12 cellular contexts compared by ENCODE assay signal in the genomic region with DNA sequence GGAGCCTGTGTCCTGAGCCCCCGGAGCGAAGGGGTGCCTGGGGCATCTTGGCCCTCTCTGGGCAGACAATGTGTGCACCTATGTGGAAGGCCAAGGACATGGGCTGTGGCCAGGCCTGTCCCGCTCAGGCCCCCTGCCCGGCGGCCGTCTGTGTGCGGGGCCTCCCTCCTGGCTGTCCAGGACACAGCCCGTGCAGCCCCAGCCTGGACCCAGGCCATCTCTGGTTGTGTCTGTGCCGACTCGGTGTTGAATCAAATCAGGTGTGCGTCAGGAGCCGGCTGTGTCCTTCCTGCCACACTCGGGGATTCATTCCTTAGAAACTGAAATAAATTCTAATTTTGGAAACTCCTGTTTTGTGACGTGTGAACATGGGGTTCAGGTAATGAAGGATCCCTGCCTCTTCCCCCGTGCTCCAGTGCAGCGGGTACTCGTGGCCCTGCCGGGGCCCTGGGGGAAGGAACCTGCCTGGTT. TPM values are rescaled to one million over a fixed set of nuclear protein-coding genes. Genes with fewer than 3 reads are reported as not detected.
DNase-seq lines count a peak whose midpoint lies in the region; ATAC-seq and TF ChIP-seq lines count a peak whose summit lies in the region.
"Had no signal": no experiment of that assay in that cellular context is flagged by ENCODE, and none has a peak within 500 bp of the region (broad histone marks: within the 10 kb centered on the region; RNA-seq: fewer than 3 reads in every experiment).

No MANE protein-coding gene starts in this region.

- CTCF ChIA-PET in Calu3 (lab: Charles Lee) = no interaction called here

- DNase-seq in Calu3 = no peak
- DNase-seq in Karpas-422 = no peak
- DNase-seq in cerebellum (ENCODE audit: low spot score) = peak; percentile 85
- DNase-seq in NK-92 (lab: John Stamatoyannopoulos, UW; ENCODE audit: unreplicated experiment) = no peak
- DNase-seq in Ammon's horn (ENCODE audit: low spot score) = no peak
- DNase-seq in T-helper 9 cell = no peak
- DNase-seq: activated CD4-positive, alpha-beta T cell treated with anti-CD3 and anti-CD28 coated beads for 4 hours; HCEC 1CT; NCI-H187 treated with DMSO at 0.1 percent for 48 hours; Peyer's patch had no signal

- no peaks in the 10 kb centered on the region for H3K9me3 Mint-ChIP-seq in Calu3 (ENCODE audit: low read depth, unreplicated experiment)

- H3K9me2 ChIP-seq in Karpas-422 (replicated peaks; ENCODE audit: insufficient read depth, low read length) (no peaks in the 10 kb centered on the region), neural cell (ENCODE audit: insufficient read depth, low read length) (no peaks in the 10 kb centered on the region)

- H3K4me3 ChIP-seq in Karpas-422 (ENCODE audit: low read length) (peak overlapping the region; percentile 68; the same call in 1 of the 2 replicates), neural cell (ENCODE audit: low read length) (peak overlapping the region; percentile 82)

- intact Hi-C loops in Calu3 (cut with micrococcal nuclease; ENCODE audit: unreplicated experiment) = no loop called here

- H2AFZ ChIP-seq in Karpas-422 (ENCODE audit: low read length) (no peak overlapping the region), neural cell (ENCODE audit: low read depth, low read length) (no peak overlapping the region)

- H3K9me3 ChIP-seq in Karpas-422 (ENCODE audit: low read length) = no peaks in the 10 kb centered on the region
- no peaks in the 10 kb centered on the region for H3K9me3 ChIP-seq in neural cell (ENCODE audit: low read length)
- H3K9me3 ChIP-seq: Peyer's patch had no signal

- H3K27ac ChIP-seq in Karpas-422 (ENCODE audit: low read length) (peak overlapping the region; percentile 61), neural cell (ENCODE audit: low read length) (no peak overlapping the region)

- TF ChIP-seq CTCF in Calu3 (IDR thresholded peaks at IDR 0.05; ENCODE audit: unreplicated experiment) (no peak), neural cell (IDR thresholded peaks at IDR 0.05; ENCODE audit: poor library complexity, severe bottlenecking) (no peak)

- no peaks in the 10 kb centered on the region for H3K27me3 Mint-ChIP-seq in Calu3 (ENCODE audit: unreplicated experiment)

- peak overlapping the region; percentile 76 for H3K4me3 Mint-ChIP-seq in Calu3 (ENCODE audit: low read depth, unreplicated experiment)

- H3K79me2 ChIP-seq in Karpas-422 (ENCODE audit: low read length) = peaks cover 32% of the 10 kb centered on the region
- H3K79me2 ChIP-seq in neural cell (replicated peaks; ENCODE audit: insufficient read depth, low read length) = peaks cover 20% of the 10 kb centered on the region

- H3K27me3 ChIP-seq in Karpas-422 (ENCODE audit: low read length) (no peaks in the 10 kb centered on the region), neural cell (ENCODE audit: insufficient read depth, low read depth, low read length) (no peaks in the 10 kb centered on the region)
- H3K27me3 ChIP-seq: Peyer's patch had no signal

- peak overlapping the region; percentile 47 for H3K27ac Mint-ChIP-seq in Calu3 (ENCODE audit: unreplicated experiment)

- H3K36me3 Mint-ChIP-seq in Calu3 (ENCODE audit: insufficient read depth, unreplicated experiment) = peaks cover 81% of the 10 kb centered on the region

- H3K4me1 Mint-ChIP-seq in Calu3 (ENCODE audit: low read depth, unreplicated experiment) = peaks cover 9% of the 10 kb centered on the region

- no TSS peak for BruUV-seq in Calu3 (replicated peaks; lab: Mats Ljungman, UMichigan)

- H3K9ac ChIP-seq in Karpas-422 (ENCODE audit: low read length) (peak overlapping the region; percentile 74), neural cell (ENCODE audit: low read length) (peak overlapping the region; percentile 81)

- H3K4me1 ChIP-seq in Karpas-422 (ENCODE audit: low read length) = peaks cover 59% of the 10 kb centered on the region

- no peaks in the 10 kb centered on the region for H3F3A ChIP-seq in neural cell (ENCODE audit: insufficient read depth, low read length, poor library complexity, severe bottlenecking)

- ATAC-seq in HG03469 (IDR thresholded peaks at IDR 0.05; ENCODE audit: unreplicated experiment) = no peak

- TF ChIP-seq RAD21 in neural cell (conservative IDR thresholded peaks at IDR 0.05) = no peak

- H4K20me1 ChIP-seq in Karpas-422 (ENCODE audit: insufficient read depth, low read depth, low read length) = peaks cover 3% of the 10 kb centered on the region; the same call in 1 of the 2 replicates
- H4K20me1 ChIP-seq in neural cell (ENCODE audit: insufficient read depth) = peaks cover 3% of the 10 kb centered on the region

- peak overlapping the region; percentile 78 for H3K4me2 ChIP-seq in Karpas-422 (ENCODE audit: low read depth, low read length, poor library complexity, severe bottlenecking)
- H3K4me2 ChIP-seq in neural cell (ENCODE audit: low read length) = no peak overlapping the region

- H3K36me3 ChIP-seq in Karpas-422 (ENCODE audit: insufficient read depth, low read length) = peaks cover 5% of the 10 kb centered on the region; the same call in 1 of the 2 replicates
- peaks cover 11% of the 10 kb centered on the region for H3K36me3 ChIP-seq in neural cell (ENCODE audit: insufficient read depth, low read length)

- TF ChIP-seq EP300 in neural cell (conservative IDR thresholded peaks at IDR 0.05; ENCODE audit: poor library complexity, severe bottlenecking) = no peak

TF ChIP-seq in neural cell, 6 proteins besides CTCF, POLR2A, EP300 and RAD21:
- TF ChIP-seq MXI1 (conservative IDR thresholded peaks at IDR 0.05; ENCODE audit: poor library complexity, severe bottlenecking) = no peak
- no peak for TF ChIP-seq SMC3 (conservative IDR thresholded peaks at IDR 0.05; ENCODE audit: poor library complexity)
- TF ChIP-seq, protein P1, sequence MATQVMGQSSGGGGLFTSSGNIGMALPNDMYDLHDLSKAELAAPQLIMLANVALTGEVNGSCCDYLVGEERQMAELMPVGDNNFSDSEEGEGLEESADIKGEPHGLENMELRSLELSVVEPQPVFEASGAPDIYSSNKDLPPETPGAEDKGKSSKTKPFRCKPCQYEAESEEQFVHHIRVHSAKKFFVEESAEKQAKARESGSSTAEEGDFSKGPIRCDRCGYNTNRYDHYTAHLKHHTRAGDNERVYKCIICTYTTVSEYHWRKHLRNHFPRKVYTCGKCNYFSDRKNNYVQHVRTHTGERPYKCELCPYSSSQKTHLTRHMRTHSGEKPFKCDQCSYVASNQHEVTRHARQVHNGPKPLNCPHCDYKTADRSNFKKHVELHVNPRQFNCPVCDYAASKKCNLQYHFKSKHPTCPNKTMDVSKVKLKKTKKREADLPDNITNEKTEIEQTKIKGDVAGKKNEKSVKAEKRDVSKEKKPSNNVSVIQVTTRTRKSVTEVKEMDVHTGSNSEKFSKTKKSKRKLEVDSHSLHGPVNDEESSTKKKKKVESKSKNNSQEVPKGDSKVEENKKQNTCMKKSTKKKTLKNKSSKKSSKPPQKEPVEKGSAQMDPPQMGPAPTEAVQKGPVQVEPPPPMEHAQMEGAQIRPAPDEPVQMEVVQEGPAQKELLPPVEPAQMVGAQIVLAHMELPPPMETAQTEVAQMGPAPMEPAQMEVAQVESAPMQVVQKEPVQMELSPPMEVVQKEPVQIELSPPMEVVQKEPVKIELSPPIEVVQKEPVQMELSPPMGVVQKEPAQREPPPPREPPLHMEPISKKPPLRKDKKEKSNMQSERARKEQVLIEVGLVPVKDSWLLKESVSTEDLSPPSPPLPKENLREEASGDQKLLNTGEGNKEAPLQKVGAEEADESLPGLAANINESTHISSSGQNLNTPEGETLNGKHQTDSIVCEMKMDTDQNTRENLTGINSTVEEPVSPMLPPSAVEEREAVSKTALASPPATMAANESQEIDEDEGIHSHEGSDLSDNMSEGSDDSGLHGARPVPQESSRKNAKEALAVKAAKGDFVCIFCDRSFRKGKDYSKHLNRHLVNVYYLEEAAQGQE (IDR thresholded peaks at IDR 0.05; ENCODE audit: borderline replicate concordance) = no peak
- no peak for TF ChIP-seq EZH2 (IDR thresholded peaks at IDR 0.05; ENCODE audit: borderline replicate concordance, insufficient read depth, low read length, poor library complexity, severe bottlenecking)

RNA-seq across cellular contexts. Expression of gene SELENOO, which starts 1.5 kb away (rescaled TPM):
- 28.6 and 29.5 TPM in 2 replicates for total RNA-seq in Calu3 (2022)
- 20.0 and 64.1 TPM in 2 replicates for total RNA-seq in Karpas-422 (2014; rRNA removed; shearing (Covaris generic); ENCODE audit: low replicate concordance)
- total RNA-seq in cerebellum = 10.0 TPM
- 42.0 and 54.2 TPM in 2 replicates for polyA plus RNA-seq in neural cell
- 8.5 and 9.7 TPM in 2 replicates for polyA minus RNA-seq in neural cell

RNA-seq across cellular contexts. Expression of gene TRABD, which starts 13.6 kb away (rescaled TPM):
- total RNA-seq in Calu3 (2022) (57.3 and 62.9 TPM in 2 replicates), cerebellum (5.7 TPM)
- total RNA-seq in Karpas-422 (2014; rRNA removed; shearing (Covaris generic); ENCODE audit: low replicate concordance) = 46.7 and 117 TPM in 2 replicates
- polyA plus RNA-seq in neural cell = 31.8 and 37.9 TPM in 2 replicates
- polyA minus RNA-seq in neural cell = 11.7 and 12.4 TPM in 2 replicates

RNA-seq across cellular contexts. Expression of gene PANX2, which starts 28.8 kb away (rescaled TPM):
- total RNA-seq in Calu3 (2022) (1.6 and 2.0 TPM in 2 replicates), cerebellum (2.7 TPM)
- total RNA-seq in Karpas-422 (2014; rRNA removed; shearing (Covaris generic); ENCODE audit: low replicate concordance) = not detected in 2 replicates
- polyA plus RNA-seq in neural cell = 3.4 and 6.4 TPM in 2 replicates
- 3.4 and 3.5 TPM in 2 replicates for polyA minus RNA-seq in neural cell

RNA-seq across cellular contexts. Expression of gene TUBGCP6, which starts 45.5 kb away (rescaled TPM):
- total RNA-seq in Calu3 (2022) (49.7 and 54.7 TPM in 2 replicates), cerebellum (41.3 TPM)
- 16.9 and 32.5 TPM in 2 replicates for total RNA-seq in Karpas-422 (2014; rRNA removed; shearing (Covaris generic); ENCODE audit: low replicate concordance)
- 74.5 and 89.1 TPM in 2 replicates for polyA plus RNA-seq in neural cell
- polyA minus RNA-seq in neural cell = 58.4 and 60.8 TPM in 2 replicates

RNA-seq across cellular contexts. Expression of gene HDAC10, which starts 51.8 kb away (rescaled TPM):
- total RNA-seq in Calu3 (2022) (52.9 and 69.2 TPM in 2 replicates), cerebellum (12.9 TPM)
- 42.3 and 89.8 TPM in 2 replicates for total RNA-seq in Karpas-422 (2014; rRNA removed; shearing (Covaris generic); ENCODE audit: low replicate concordance)
- 39.1 and 40.5 TPM in 2 replicates for polyA plus RNA-seq in neural cell
- 28.7 and 29.2 TPM in 2 replicates for polyA minus RNA-seq in neural cell
